Comparison of ENCODE assay signal across 22 cellular contexts in genomic region chr16:88514526-88514925, GRCh38.
"Had no signal": no experiment of that assay in that cellular context is flagged by ENCODE, and none has a peak within 500 bp of the region (broad histone marks: within the 10 kb centered on the region; RNA-seq: fewer than 3 reads in every experiment).

No MANE protein-coding gene starts in this region.

- H3K4me3 Mint-ChIP-seq: IgD-negative memory B cell had no signal

- H3K4me3 ChIP-seq: SJSA1, SK-N-MC had no signal

- H3K9me3 ChIP-seq: SJSA1 had no signal

- H3K9me3 Mint-ChIP-seq: IgD-negative memory B cell had no signal

- H3K36me3 ChIP-seq: SJSA1 had no signal

- H3K27ac ChIP-seq: SJSA1, SK-N-MC had no signal

- H3K4me1 ChIP-seq: SJSA1 had no signal

- FAIRE-seq: RCC 7860 had no signal

- H3K27me3 ChIP-seq: SJSA1 had no signal

- H3K4me1 Mint-ChIP-seq: IgD-negative memory B cell had no signal

- H3K27ac Mint-ChIP-seq: IgD-negative memory B cell had no signal

- DNase-seq: KBM-7, MV-4-11, NCI-H1048, NCI-H1105, NCI-H1417, NCI-H1436 treated with DMSO at 0.1 percent for 48 hours, NCI-H1694, NCI-H187 treated with DMSO at 0.1 percent for 48 hours, NCI-H2029 treated with DMSO at 0.1 percent for 48 hours, NCI-H226, NCI-H446, NCI-H510A, NCI-H524 treated with DMSO at 0.1 percent for 48 hours, NCI-H69, NCI-H774, Right ventricle myocardium superior, RPMI8226, SIG-M5 had no signal

- H3K27me3 Mint-ChIP-seq: IgD-negative memory B cell had no signal
